In the genomic region with DNA sequence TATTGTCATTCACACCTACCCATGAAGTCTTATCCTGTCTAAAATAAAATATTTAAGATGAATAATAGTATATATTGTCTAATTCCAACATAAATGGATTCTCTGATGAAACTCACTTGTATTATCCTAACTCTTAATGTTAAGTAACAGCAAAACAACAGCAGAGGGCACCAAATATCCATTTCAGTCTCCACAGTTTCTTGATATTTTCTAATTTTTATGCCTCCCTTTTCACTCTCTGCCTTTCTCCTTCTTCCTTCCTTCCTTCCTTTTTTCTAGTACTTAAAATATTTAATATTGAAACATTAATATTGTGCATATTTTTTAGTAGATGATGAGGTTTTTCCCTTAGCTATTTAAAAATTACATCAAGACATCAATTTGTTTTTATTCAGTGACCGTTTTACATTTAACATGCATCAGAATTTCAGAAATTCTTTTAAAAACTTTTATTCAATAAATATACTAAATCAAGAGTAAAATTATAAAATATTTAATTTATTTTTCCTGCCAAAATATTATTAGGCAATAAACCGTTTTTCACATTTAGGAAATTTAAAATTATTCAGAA, we compare ENCODE assay signal across 8 cellular contexts.
DNase-seq lines count a peak whose midpoint lies in the region; ATAC-seq and TF ChIP-seq lines count a peak whose summit lies in the region.

No MANE protein-coding gene starts in this region.

- H3K27ac ChIP-seq in Karpas-422 (ENCODE audit: low read length), result no peak overlapping the region
- H3K27ac ChIP-seq in Panc1 (ENCODE audit: low read length), result no peak overlapping the region

- CTCF ChIA-PET in Panc1 (lab: Charles Lee), result no interaction called here

- ATAC-seq in Panc1, result no peak
- ATAC-seq in stimulated activated naive B cell treated with anti-CD40 and anti-IgM and Interleukin-4, amounts not matched to agents 10 μg/mL and 1 μg/mL and 100 μg/mL, for 72 hours (replicated peaks), result no peak

- H3K4me1 ChIP-seq in Karpas-422 (ENCODE audit: low read length) (peaks cover 13% of the 10 kb centered on the region), Panc1 (ENCODE audit: control insufficient read depth, insufficient read depth, low read length) (no peaks in the 10 kb centered on the region)

- in situ Hi-C loops in Panc1 (cut with HindIII; ENCODE audit: low pct_unique_long_range_greater_than_20kb, low sequenced_read_pairs), result no loop called here

- H3K27me3 Mint-ChIP-seq in osteocyte (ENCODE audit: unreplicated experiment), result no peaks in the 10 kb centered on the region
- no peaks in the 10 kb centered on the region for H3K27me3 Mint-ChIP-seq in stimulated activated naive B cell treated with anti-CD40 and anti-IgM and Interleukin-4, amounts not matched to agents 10 μg/mL and 1 μg/mL and 100 μg/mL, for 72 hours
- no peaks in the 10 kb centered on the region for H3K27me3 Mint-ChIP-seq in activated naive CD8-positive, alpha-beta T cell treated with anti-CD3 and anti-CD28 coated beads for 36 hours

- DNase-seq in DMS 273 (lab: John Stamatoyannopoulos, UW; ENCODE audit: unreplicated experiment) (peak; percentile 66), Karpas-422 (peak; percentile 72), Panc1 (ENCODE audit: low read depth, low spot score) (no peak), epithelial cell of proximal tubule (ENCODE audit: low read depth) (peak; percentile 2), osteocyte (ENCODE audit: extremely low spot score, unreplicated experiment) (no peak), activated gamma-delta T cell treated with Interleukin-2 at 50 U/mL for 16 hours (no peak)
- no peak for DNase-seq in stimulated activated naive B cell treated with anti-CD40 and anti-IgM and Interleukin-4, amounts not matched to agents 10 μg/mL and 1 μg/mL and 100 μg/mL, for 72 hours
- DNase-seq in activated naive CD8-positive, alpha-beta T cell treated with anti-CD3 and anti-CD28 coated beads for 36 hours, result no peak

- H3K79me2 ChIP-seq in Karpas-422 (ENCODE audit: low read length), result no peaks in the 10 kb centered on the region

- H3K27me3 ChIP-seq in Karpas-422 (ENCODE audit: low read length), result no peaks in the 10 kb centered on the region
- H3K27me3 ChIP-seq in Panc1 (ENCODE audit: control insufficient read depth, insufficient read depth, low read length), result no peaks in the 10 kb centered on the region

- no peaks in the 10 kb centered on the region for H3K36me3 ChIP-seq in Karpas-422 (ENCODE audit: insufficient read depth, low read length)
- H3K36me3 ChIP-seq in Panc1 (ENCODE audit: control insufficient read depth, insufficient read depth, low read length), result no peaks in the 10 kb centered on the region

- H3K9me2 ChIP-seq in Karpas-422 (replicated peaks; ENCODE audit: insufficient read depth, low read length), result no peaks in the 10 kb centered on the region

- H3K9me3 ChIP-seq in Karpas-422 (ENCODE audit: low read length) (no peaks in the 10 kb centered on the region), Panc1 (ENCODE audit: control insufficient read depth, insufficient read depth, low read depth, low read length) (no peaks in the 10 kb centered on the region)

- no peak overlapping the region for H3K4me3 ChIP-seq in Karpas-422 (ENCODE audit: low read length)
- H3K4me3 ChIP-seq in Panc1 (ENCODE audit: low read depth in 2 of 2, low read length in 2 of 2), result no peak overlapping the region
- no peak overlapping the region for H3K4me3 ChIP-seq in epithelial cell of proximal tubule (ENCODE audit: low read depth, low read length)

- H3K36me3 Mint-ChIP-seq in osteocyte (ENCODE audit: unreplicated experiment), result no peaks in the 10 kb centered on the region
- peaks cover 3 to 11% of the 10 kb centered on the region in 2 donors for H3K36me3 Mint-ChIP-seq in stimulated activated naive B cell treated with anti-CD40 and anti-IgM and Interleukin-4, amounts not matched to agents 10 μg/mL and 1 μg/mL and 100 μg/mL, for 72 hours
- peaks cover 8% of the 10 kb centered on the region for H3K36me3 Mint-ChIP-seq in activated naive CD8-positive, alpha-beta T cell treated with anti-CD3 and anti-CD28 coated beads for 36 hours

- TF ChIP-seq CTCF in Panc1 (IDR thresholded peaks at IDR 0.05), result peak; percentile 44; the same call in 1 of the 2 replicates
- TF ChIP-seq CTCF in epithelial cell of proximal tubule (conservative IDR thresholded peaks at IDR 0.05; ENCODE audit: low read depth, low read length), result peak; percentile 70
- TF ChIP-seq CTCF in osteocyte (IDR thresholded peaks at IDR 0.05), result peak; percentile 75

- 0 out of 2 replicates have a peak, but pooled peaks cover 5% of the 10 kb centered on the region for H4K20me1 ChIP-seq in Karpas-422 (ENCODE audit: insufficient read depth, low read depth, low read length)

- H3K4me1 Mint-ChIP-seq in osteocyte (ENCODE audit: unreplicated experiment), result no peaks in the 10 kb centered on the region
- peaks cover 17 to 20% of the 10 kb centered on the region in 2 donors for H3K4me1 Mint-ChIP-seq in stimulated activated naive B cell treated with anti-CD40 and anti-IgM and Interleukin-4, amounts not matched to agents 10 μg/mL and 1 μg/mL and 100 μg/mL, for 72 hours
- peaks cover 19% of the 10 kb centered on the region for H3K4me1 Mint-ChIP-seq in activated naive CD8-positive, alpha-beta T cell treated with anti-CD3 and anti-CD28 coated beads for 36 hours

- H3K4me2 ChIP-seq in Karpas-422 (ENCODE audit: low read depth, low read length, poor library complexity, severe bottlenecking), result no peak overlapping the region

- H3K9ac ChIP-seq in Karpas-422 (ENCODE audit: low read length), result no peak overlapping the region

- no peak overlapping the region for H2AFZ ChIP-seq in Karpas-422 (ENCODE audit: low read length)

- no peak overlapping the region for H3K4me3 Mint-ChIP-seq in osteocyte (ENCODE audit: unreplicated experiment)
- no peak overlapping the region for H3K4me3 Mint-ChIP-seq in stimulated activated naive B cell treated with anti-CD40 and anti-IgM and Interleukin-4, amounts not matched to agents 10 μg/mL and 1 μg/mL and 100 μg/mL, for 72 hours
- H3K4me3 Mint-ChIP-seq in activated naive CD8-positive, alpha-beta T cell treated with anti-CD3 and anti-CD28 coated beads for 36 hours, result no peak overlapping the region

- no peak overlapping the region for H3K27ac Mint-ChIP-seq in osteocyte (ENCODE audit: unreplicated experiment)
- H3K27ac Mint-ChIP-seq in stimulated activated naive B cell treated with anti-CD40 and anti-IgM and Interleukin-4, amounts not matched to agents 10 μg/mL and 1 μg/mL and 100 μg/mL, for 72 hours, result no peak overlapping the region
- H3K27ac Mint-ChIP-seq in activated naive CD8-positive, alpha-beta T cell treated with anti-CD3 and anti-CD28 coated beads for 36 hours, result no peak overlapping the region

- intact Hi-C loops in Panc1 (cut with micrococcal nuclease; ENCODE audit: unreplicated experiment), result loop anchor here (2.0 to 5.0 kb wide), 2 partner anchors 699 to 814 kb away; no protein-coding TSS in a partner anchor

- no TSS peak for BruUV-seq in Panc1 (replicated peaks; lab: Mats Ljungman, UMichigan)

- no peaks in the 10 kb centered on the region for H3K9me3 Mint-ChIP-seq in osteocyte (ENCODE audit: unreplicated experiment)
- no peaks in the 10 kb centered on the region for H3K9me3 Mint-ChIP-seq in stimulated activated naive B cell treated with anti-CD40 and anti-IgM and Interleukin-4, amounts not matched to agents 10 μg/mL and 1 μg/mL and 100 μg/mL, for 72 hours
- no peaks in the 10 kb centered on the region for H3K9me3 Mint-ChIP-seq in activated naive CD8-positive, alpha-beta T cell treated with anti-CD3 and anti-CD28 coated beads for 36 hours

- POLR2A ChIA-PET in Panc1 (lab: Charles Lee), result no interaction called here

Comparison
In these comparisons a context has a peak if more than half of its experiments do, and no peak if none do; other contexts are left out.
1. DNase-seq: peak in DMS 273 (single experiment), Karpas-422 (single experiment) and epithelial cell of proximal tubule (single experiment); none in Panc1 (single experiment), osteocyte (single experiment), activated gamma-delta T cell treated with Interleukin-2 at 50 U/mL for 16 hours (single experiment), stimulated activated naive B cell treated with anti-CD40 and anti-IgM and Interleukin-4, amounts not matched to agents 10 μg/mL and 1 μg/mL and 100 μg/mL, for 72 hours (single experiment) and activated naive CD8-positive, alpha-beta T cell treated with anti-CD3 and anti-CD28 coated beads for 36 hours (single experiment).
2. Peak in every context shown above with its lines, with median percentiles within 50 percentile points of each other: CTCF ChIP-seq.